Comparison of ENCODE assay signal across 8 cellular contexts in genomic region chr12:110079477-110080400, GRCh38. TPM values are rescaled to one million over a fixed set of nuclear protein-coding genes. Genes with fewer than 3 reads are reported as not detected.
A peak's percentile ranks its signal among the peaks of the same experiment; 100 is the strongest.
DNase-seq lines count a peak whose midpoint lies in the region; ATAC-seq and TF ChIP-seq lines count a peak whose summit lies in the region.

No MANE protein-coding gene starts in this region.

- H3K36me3 ChIP-seq in GM06990 (ENCODE audit: control insufficient read depth, insufficient read depth, low read length) (no peaks in the 10 kb centered on the region), gastroesophageal sphincter (no peaks in the 10 kb centered on the region), sigmoid colon (no peaks in the 10 kb centered on the region)

- ATAC-seq in GM21737 (IDR thresholded peaks at IDR 0.05; ENCODE audit: unreplicated experiment) (peak; percentile 87), gastroesophageal sphincter (peak; percentile 46)

- H3K4me1 ChIP-seq in gastroesophageal sphincter, result peaks cover 0 to 16% (median 0%) of the 10 kb centered on the region in 3 donors
- no peaks in the 10 kb centered on the region for H3K4me1 ChIP-seq in sigmoid colon

- H3K27me3 ChIP-seq in GM06990 (replicated peaks; ENCODE audit: control insufficient read depth, insufficient read depth, low read length) (no peaks in the 10 kb centered on the region), gastroesophageal sphincter (no peaks in the 10 kb centered on the region), sigmoid colon (no peaks in the 10 kb centered on the region)

- no peaks in the 10 kb centered on the region for H3K9me3 ChIP-seq in gastroesophageal sphincter
- H3K9me3 ChIP-seq in sigmoid colon, result no peaks in the 10 kb centered on the region

- H3K27ac ChIP-seq in gastroesophageal sphincter, result peak overlapping the region in 2 of 4 donors; percentile 30 to 41
- H3K27ac ChIP-seq in sigmoid colon, result peak overlapping the region in 2 of 4 donors; percentile 20 to 45

- TF ChIP-seq EP300 in gastroesophageal sphincter (IDR thresholded peaks at IDR 0.05) (no peak), sigmoid colon (IDR thresholded peaks at IDR 0.05) (no peak)

- 79 to 86% methylated on average over 5 to 15 of the region's 24 CpGs for WGBS in gastroesophageal sphincter (ENCODE audit: low coverage in 1 of 2), 2 donors
- 68 to 83% methylated on average over 24 of the region's 24 CpGs for WGBS in sigmoid colon, 2 donors

- TF ChIP-seq CTCF in GM06990 (IDR thresholded peaks at IDR 0.05; ENCODE audit: insufficient read depth, low read length, poor library complexity, severe bottlenecking) (no peak), gastroesophageal sphincter (IDR thresholded peaks at IDR 0.05) (no peak), sigmoid colon (IDR thresholded peaks at IDR 0.05) (no peak)

- TF ChIP-seq POLR2A in gastroesophageal sphincter (IDR thresholded peaks at IDR 0.05) (no peak), sigmoid colon (IDR thresholded peaks at IDR 0.05) (no peak)

- DNase-seq in GM06990 (ENCODE audit: extremely low read depth, insufficient read length) (peak; percentile 71), MV-4-11 (lab: John Stamatoyannopoulos, UW) (peak; percentile 96), sigmoid colon (peak; percentile 72), NCI-H2107 (lab: John Stamatoyannopoulos, UW) (no peak), amniotic stem cell (lab: John Stamatoyannopoulos, UW) (no peak)
- peak; percentile 34 for DNase-seq in activated CD8-positive, alpha-beta memory T cell treated with anti-CD3 and anti-CD28 coated beads, Interleukin-2, amount 50 U/mL, for 1 hour (ENCODE audit: extremely low read depth)

- intact Hi-C loops in sigmoid colon (cut with DNase I), result no loop called here

- H3K4me3 ChIP-seq in GM06990 (replicated peaks; ENCODE audit: low read depth, low read length) (peak overlapping the region; percentile 55), gastroesophageal sphincter (no peak overlapping the region), sigmoid colon (no peak overlapping the region)

RNA-seq across cellular contexts. Expression of gene C12orf76, which starts 31.4 kb away (rescaled TPM):
- 10 to 100 TPM in 3 of 4 donors, 1 to 10 TPM in 1; 9.4 to 21.5 (median 11.4) TPM for total RNA-seq in gastroesophageal sphincter
- 10 to 100 TPM in 3 of 4 donors, 1 to 10 TPM in 1; 9.6 to 20.1 (median 17.0) TPM for total RNA-seq in sigmoid colon
- 10 to 100 TPM in 1 of 3 donors, 1 to 10 TPM in 2; 3.0 to 11.3 (median 8.4) TPM for polyA plus RNA-seq in sigmoid colon

RNA-seq across cellular contexts. Expression of gene IFT81, which starts 44.4 kb away (rescaled TPM):
- total RNA-seq in gastroesophageal sphincter, result 10 to 100 TPM; 16.0 to 40.0 (median 20.7) TPM
- total RNA-seq in sigmoid colon, result 10 to 100 TPM; 20.4 to 42.7 (median 37.0) TPM
- 1 to 10 TPM; 1.8 to 4.1 (median 3.0) TPM for polyA plus RNA-seq in sigmoid colon

Comparison
In these comparisons a context has a peak if more than half of its experiments do, and no peak if none do; other contexts are left out.
1. DNase-seq: peak in GM06990 (single experiment), MV-4-11 (single experiment), activated CD8-positive, alpha-beta memory T cell treated with anti-CD3 and anti-CD28 coated beads, Interleukin-2, amount 50 U/mL, for 1 hour (single experiment) and sigmoid colon (single experiment); none in NCI-H2107 (single experiment) and amniotic stem cell (single experiment).